In genomic region chr16:88552815-88553214, GRCh38 we compare ENCODE assay signal across 35 cellular contexts. TPM values are rescaled to one million over a fixed set of nuclear protein-coding genes. Genes with fewer than 3 reads are reported as not detected.
DNase-seq lines count a peak whose midpoint lies in the region; ATAC-seq, FAIRE-seq and TF ChIP-seq lines count a peak whose summit lies in the region.
"Had no signal": no experiment of that assay in that cellular context is flagged by ENCODE, and none has a peak within 500 bp of the region (broad histone marks: within the 10 kb centered on the region; RNA-seq: fewer than 3 reads in every experiment).

No MANE protein-coding gene starts in this region.

- no peak for TF ChIP-seq POLR2A in K562 (conservative IDR thresholded peaks at IDR 0.05)
- no peak for TF ChIP-seq POLR2A in stomach (IDR thresholded peaks at IDR 0.05)

- H2BK15ac ChIP-seq in neuronal stem cell (ENCODE audit: low read length): peak overlapping the region; percentile 81

- H3K27me3 Mint-ChIP-seq in naive thymus-derived CD4-positive, alpha-beta T cell: peaks cover 4 to 25% (median 10%) of the 10 kb centered on the region in 5 donors

- no peak for TF ChIP-seq EP300 in K562 (IDR thresholded peaks at IDR 0.05; ENCODE audit: low read length)
- no peak for TF ChIP-seq EP300 in stomach (IDR thresholded peaks at IDR 0.05)

- in situ Hi-C loops in K562 (cut with MboI): no loop called here

- H3K79me2 ChIP-seq in KMS-11 (ENCODE audit: insufficient read depth, low read depth) (no peaks in the 10 kb centered on the region), K562 (ENCODE audit: control insufficient read depth, insufficient read depth, low read length) (no peaks in the 10 kb centered on the region)
- H3K79me2 ChIP-seq: parathyroid adenoma had no signal

- POLR2A ChIA-PET in K562 (lab: Yijun Ruan, JAX): interaction anchor here (0.6 kb wide), 1 partner anchor 78 kb away, joined by 3 read pairs; no protein-coding TSS in a partner anchor
- POLR2A ChIA-PET in naive thymus-derived CD4-positive, alpha-beta T cell (lab: Charles Lee): no interaction called here

- no peak overlapping the region for H3K4me3 Mint-ChIP-seq in naive thymus-derived CD4-positive, alpha-beta T cell
- H3K4me3 Mint-ChIP-seq: activated CD4-positive, alpha-beta T cell treated with anti-CD3 and anti-CD28 coated beads for 36 hours; activated naive CD4-positive, alpha-beta T cell treated with anti-CD3 and anti-CD28 coated beads, Interleukin-2, amount 10 ng/mL, durations not matched to agents 7 days and 5 days; activated T-helper 17 cell treated with anti-CD3 and anti-CD28 coated beads, Interleukin-2, amount 50 U/mL, for 72 hours; stimulated activated naive B cell treated with anti-CD40 and anti-IgM and Interleukin-4, amounts not matched to agents 10 μg/mL and 1 μg/mL and 100 μg/mL, for 72 hours had no signal

- intact Hi-C loops in K562 (cut with micrococcal nuclease) (no loop called here), stomach (cut with DNase I; ENCODE audit: low total_unique reads) (no loop called here)
- intact Hi-C loops in naive thymus-derived CD4-positive, alpha-beta T cell (cut with micrococcal nuclease): no loop called here

- H3K36me3 ChIP-seq in KMS-11 (ENCODE audit: insufficient read depth) (no peaks in the 10 kb centered on the region), K562 (ENCODE audit: control insufficient read depth, insufficient read depth, low read length) (no peaks in the 10 kb centered on the region), neuronal stem cell (replicated peaks in 1 of 2; ENCODE audit: control insufficient read depth in 2 of 2, insufficient read depth in 2 of 2, low read length in 2 of 2) (no peaks in the 10 kb centered on the region), stomach (no peaks in the 10 kb centered on the region)
- no peaks in the 10 kb centered on the region for H3K36me3 ChIP-seq in naive thymus-derived CD4-positive, alpha-beta T cell (ENCODE audit: control insufficient read depth in 2 of 3, insufficient read depth in 3 of 3, low read length in 3 of 3)
- H3K36me3 ChIP-seq: adrenal gland, esophagus muscularis mucosa, lower lobe of right lung, upper lobe of right lung had no signal

- H3K9ac ChIP-seq in KMS-11 (no peak overlapping the region), K562 (ENCODE audit: insufficient read depth in 1 of 2, low read depth in 2 of 2, low read length in 2 of 2) (peak overlapping the region in 1 of 2 experiments; percentile 88; a peak in 1 of 4 replicates), neuronal stem cell (ENCODE audit: low read depth, low read length, poor library complexity) (no peak overlapping the region)
- H3K9ac ChIP-seq: parathyroid adenoma had no signal

- CTCF ChIA-PET in K562 (lab: Yijun Ruan, JAX; ENCODE audit: low intra/inter-chr PET ratio): no interaction called here
- CTCF ChIA-PET in naive thymus-derived CD4-positive, alpha-beta T cell (lab: Charles Lee): no interaction called here

- no peaks in the 10 kb centered on the region for H3K79me1 ChIP-seq in neuronal stem cell (ENCODE audit: low read depth, low read length)

- TF ChIP-seq CTCF in KMS-11 (conservative IDR thresholded peaks at IDR 0.05; ENCODE audit: low read depth, low read length) (no peak), K562 (IDR thresholded peaks at IDR 0.05 in 2 of 3, conservative IDR thresholded peaks at IDR 0.05 in 1 of 3; ENCODE audit: insufficient read depth in 2 of 3, low read depth in 1 of 3, low read length in 3 of 3) (no peak), stomach (IDR thresholded peaks at IDR 0.05) (no peak)

- no peak overlapping the region for H4K8ac ChIP-seq in neuronal stem cell (ENCODE audit: low read depth, low read length)

- no peak overlapping the region for H3K23ac ChIP-seq in neuronal stem cell (ENCODE audit: low read depth, low read length, poor library complexity)

- H3K27ac ChIP-seq in KMS-11: peak overlapping the region; percentile 32; the same call in 1 of the 2 replicates
- no peak overlapping the region for H3K27ac ChIP-seq in K562 (ENCODE audit: extremely low read depth, low read depth, low read length)
- H3K27ac ChIP-seq in neuronal stem cell (replicated peaks; ENCODE audit: low read length): no peak overlapping the region
- H3K27ac ChIP-seq in stomach: no peak overlapping the region
- no peak overlapping the region for H3K27ac ChIP-seq in naive thymus-derived CD4-positive, alpha-beta T cell (ENCODE audit: low read depth, low read length)
- H3K27ac ChIP-seq: adrenal gland, esophagus muscularis mucosa, lower lobe of right lung, parathyroid adenoma, upper lobe of right lung, VCaP had no signal

- BruUV-seq in K562 (replicated peaks; lab: Mats Ljungman, UMichigan): no TSS peak

- peaks cover 0 to 4% (median 0%) of the 10 kb centered on the region in 5 donors for H3K36me3 Mint-ChIP-seq in naive thymus-derived CD4-positive, alpha-beta T cell
- H3K36me3 Mint-ChIP-seq: activated naive CD4-positive, alpha-beta T cell treated with anti-CD3 and anti-CD28 coated beads, Interleukin-2, amount 10 ng/mL, durations not matched to agents 7 days and 5 days; brain had no signal

- no peaks in the 10 kb centered on the region for H4K20me1 ChIP-seq in KMS-11 (ENCODE audit: insufficient read depth)
- no peaks in the 10 kb centered on the region; the same call in 1 of the 2 replicates for H4K20me1 ChIP-seq in K562 (replicated peaks; ENCODE audit: control insufficient read depth, insufficient read depth, low read length)

- no peak overlapping the region for H4K91ac ChIP-seq in neuronal stem cell (ENCODE audit: low read depth, low read length, poor library complexity)

- peaks cover 27% of the 10 kb centered on the region for H3K27me3 ChIP-seq in KMS-11 (ENCODE audit: insufficient read depth, low read depth)
- H3K27me3 ChIP-seq in K562 (ENCODE audit: control insufficient read depth in 2 of 2, insufficient read depth in 2 of 2, low read length in 2 of 2): peaks cover 13 to 25% of the 10 kb centered on the region in 2 experiments; a peak in 3 of 5 replicates
- H3K27me3 ChIP-seq in neuronal stem cell (ENCODE audit: control insufficient read depth in 3 of 3, insufficient read depth in 3 of 3, low read depth in 1 of 3, low read length in 3 of 3): peaks cover 4 to 29% (median 28%) of the 10 kb centered on the region in 3 experiments
- H3K27me3 ChIP-seq in stomach: peaks cover 0 to 56% (median 6%) of the 10 kb centered on the region in 3 donors
- no peaks in the 10 kb centered on the region for H3K27me3 ChIP-seq in naive thymus-derived CD4-positive, alpha-beta T cell (ENCODE audit: control insufficient read depth in 2 of 2, insufficient read depth in 2 of 2, low read length in 2 of 2)

- peaks cover 0 to 6% (median 0%) of the 10 kb centered on the region in 11 donors for H3K9me3 Mint-ChIP-seq in naive thymus-derived CD4-positive, alpha-beta T cell
- H3K9me3 Mint-ChIP-seq: activated T-helper 17 cell treated with anti-CD3 and anti-CD28 coated beads, Interleukin-2, amount 50 U/mL, for 72 hours had no signal

- H2BK5ac ChIP-seq in neuronal stem cell (ENCODE audit: low read length): no peak overlapping the region

- H3K4me2 ChIP-seq in KMS-11: peak overlapping the region; percentile 67
- peak overlapping the region; percentile 2; the same call in 1 of the 2 replicates for H3K4me2 ChIP-seq in K562 (ENCODE audit: insufficient read depth, low read length)
- no peak overlapping the region for H3K4me2 ChIP-seq in neuronal stem cell (ENCODE audit: insufficient read depth, low read length, poor library complexity, severe bottlenecking)

- H2BK120ac ChIP-seq in neuronal stem cell (ENCODE audit: low read depth, low read length): no peak overlapping the region

- peaks cover 8% of the 10 kb centered on the region for H3K9me3 ChIP-seq in K562 (replicated peaks; ENCODE audit: control insufficient read depth, insufficient read depth, low read depth, low read length)
- peaks cover 3% of the 10 kb centered on the region in 2 donors for H3K9me3 ChIP-seq in neuronal stem cell (replicated peaks in 1 of 2; ENCODE audit: control insufficient read depth in 2 of 2, insufficient read depth in 1 of 2, low read depth in 1 of 2, low read length in 2 of 2)
- H3K9me3 ChIP-seq in stomach: no peaks in the 10 kb centered on the region
- no peaks in the 10 kb centered on the region for H3K9me3 ChIP-seq in naive thymus-derived CD4-positive, alpha-beta T cell (ENCODE audit: control insufficient read depth in 2 of 3, low read length in 3 of 3)
- H3K9me3 ChIP-seq: adrenal gland, esophagus muscularis mucosa, lower lobe of right lung, upper lobe of right lung had no signal

- no peak overlapping the region for H3K4ac ChIP-seq in neuronal stem cell (ENCODE audit: low read length)

- H3K4me1 Mint-ChIP-seq in naive thymus-derived CD4-positive, alpha-beta T cell: peaks cover 0 to 14% (median 7%) of the 10 kb centered on the region in 7 donors
- H3K4me1 Mint-ChIP-seq: activated T-helper 17 cell treated with anti-CD3 and anti-CD28 coated beads, Interleukin-2, amount 50 U/mL, for 72 hours had no signal

- no peak overlapping the region for H3K27ac Mint-ChIP-seq in naive thymus-derived CD4-positive, alpha-beta T cell
- H3K27ac Mint-ChIP-seq: activated CD4-positive, alpha-beta T cell treated with anti-CD3 and anti-CD28 coated beads for 36 hours; activated naive CD4-positive, alpha-beta T cell treated with anti-CD3 and anti-CD28 coated beads, Interleukin-2, amount 10 ng/mL, durations not matched to agents 7 days and 5 days; activated T-helper 17 cell treated with anti-CD3 and anti-CD28 coated beads, Interleukin-2, amount 50 U/mL, for 72 hours; stimulated activated naive B cell treated with anti-CD40 and anti-IgM and Interleukin-4, amounts not matched to agents 10 μg/mL and 1 μg/mL and 100 μg/mL, for 72 hours had no signal

- H3K4me1 ChIP-seq in KMS-11 (ENCODE audit: low read depth, poor library complexity, severe bottlenecking) (peaks cover 30% of the 10 kb centered on the region), K562 (replicated peaks in 1 of 2; ENCODE audit: control insufficient read depth in 2 of 2, insufficient read depth in 2 of 2, low read length in 2 of 2) (peaks cover 25 to 55% of the 10 kb centered on the region in 2 experiments), neuronal stem cell (ENCODE audit: control insufficient read depth in 2 of 2, insufficient read depth in 1 of 2, low read depth in 1 of 2, low read length in 2 of 2) (peaks cover 3% of the 10 kb centered on the region in 2 donors), stomach (peaks cover 0 to 11% (median 6%) of the 10 kb centered on the region in 4 donors)
- H3K4me1 ChIP-seq in naive thymus-derived CD4-positive, alpha-beta T cell (ENCODE audit: control insufficient read depth in 2 of 2, insufficient read depth in 2 of 2, low read length in 2 of 2): peaks cover 7 to 10% of the 10 kb centered on the region in 2 donors
- H3K4me1 ChIP-seq: adrenal gland, lower lobe of right lung, parathyroid adenoma, upper lobe of right lung had no signal

- H3K4me3 ChIP-seq in KMS-11 (IDR thresholded peaks at IDR 0.05; ENCODE audit: insufficient read depth, low read depth, low read length) (no peak overlapping the region), K562 (no peak overlapping the region), neuronal stem cell (ENCODE audit: low read length in 2 of 2) (no peak overlapping the region), stomach (no peak overlapping the region)
- H3K4me3 ChIP-seq in naive thymus-derived CD4-positive, alpha-beta T cell (ENCODE audit: low read length): no peak overlapping the region
- H3K4me3 ChIP-seq: adrenal gland, esophagus muscularis mucosa, lower lobe of right lung, upper lobe of right lung had no signal

- peak overlapping the region; percentile 58 for H3K14ac ChIP-seq in neuronal stem cell (ENCODE audit: low read length)

- H2AK5ac ChIP-seq in neuronal stem cell (ENCODE audit: low read depth, low read length): peak overlapping the region; percentile 81

- FAIRE-seq in K562 (lab: Jason Lieb, UNC): no peak
- FAIRE-seq: endometrium, G401.6, GM19239, RCC 7860 had no signal

- TF ChIP-seq RAD21 in K562 (CRISPR knock-in tag; conservative IDR thresholded peaks at IDR 0.05 in 1 of 2, IDR thresholded peaks at IDR 0.05 in 1 of 2): no peak

- no peak overlapping the region for H3K18ac ChIP-seq in neuronal stem cell (ENCODE audit: low read length)

- peak in 1 of 4 experiments; percentile 27 for DNase-seq in K562 (ENCODE audit: extremely low read depth in 1 of 4, low spot score in 3 of 4)
- no peak for DNase-seq in neuronal stem cell (ENCODE audit: low spot score)
- no peak for DNase-seq in left lobe of liver (ENCODE audit: low spot score)
- DNase-seq in stomach: no peak
- DNase-seq in naive thymus-derived CD4-positive, alpha-beta T cell: no peak
- DNase-seq: activated CD4-positive, alpha-beta T cell treated with anti-CD3 and anti-CD28 coated beads for 36 hours; activated naive CD4-positive, alpha-beta T cell treated with anti-CD3 and anti-CD28 coated beads, Interleukin-2, amount 10 ng/mL, durations not matched to agents 7 days and 5 days; adrenal gland; C1 segment of cervical spinal cord; cerebellar nuclear complex; COR-L47; DMS53; foreskin fibroblast; lower lobe of right lung; NCI-H1417 treated with DMSO at 0.1 percent for 48 hours; NCI-H2081; NCI-H345; retina; SIG-M5; stimulated activated naive B cell treated with anti-CD40 and anti-IgM and Interleukin-4, amounts not matched to agents 10 μg/mL and 1 μg/mL and 100 μg/mL, for 72 hours; T-helper 9 cell; upper lobe of right lung had no signal

- no peak overlapping the region for H2BK12ac ChIP-seq in neuronal stem cell (ENCODE audit: low read length)

- ATAC-seq in GM19455 (IDR thresholded peaks at IDR 0.05; ENCODE audit: unreplicated experiment) (peak; percentile 59), K562 (no peak), left lobe of liver (no peak), GM18909 (IDR thresholded peaks at IDR 0.05; ENCODE audit: poor library complexity, unreplicated experiment) (no peak)
- ATAC-seq in naive thymus-derived CD4-positive, alpha-beta T cell: no peak
- ATAC-seq: activated CD4-positive, alpha-beta T cell treated with anti-CD3 and anti-CD28 coated beads for 36 hours; activated T-helper 17 cell treated with anti-CD3 and anti-CD28 coated beads, Interleukin-2, amount 50 U/mL, for 72 hours; HCT116; lower lobe of right lung; stimulated activated naive B cell treated with anti-CD40 and anti-IgM and Interleukin-4, amounts not matched to agents 10 μg/mL and 1 μg/mL and 100 μg/mL, for 72 hours; upper lobe of right lung had no signal

- H3K9me1 ChIP-seq in K562 (ENCODE audit: control insufficient read depth, insufficient read depth, low read length): no peaks in the 10 kb centered on the region

- 30% methylated on average over 13 of the region's 13 CpGs for WGBS in K562 (ENCODE audit: insufficient coverage, low coverage, missing lambda C conversion rate)
- WGBS in neuronal stem cell (ENCODE audit: extremely low coverage in 2 of 2, insufficient read length in 2 of 2, insufficient replicate concordance in 1 of 2), 2 donors: no CpG with 5 or more reads among the region's 13 CpGs
- WGBS in stomach, 5 donors: 66 to 85% (median 73%) methylated on average over 10 to 13 of the region's 13 CpGs

- H2AFZ ChIP-seq in KMS-11 (ENCODE audit: low read depth): peak overlapping the region; percentile 58; the same call in 1 of the 2 replicates
- H2AFZ ChIP-seq in K562 (ENCODE audit: low read depth, low read length): peak overlapping the region; percentile 26
- peak overlapping the region; percentile 67 for H2AFZ ChIP-seq in neuronal stem cell (ENCODE audit: low read length)
- H2AFZ ChIP-seq: parathyroid adenoma had no signal

RNA-seq across cellular contexts. Expression of gene ZC3H18, which starts 17.4 kb away (rescaled TPM):
- 74.4 and 112 TPM in 2 replicates for total RNA-seq in K562 (2011; cell fraction: chromatin; rRNA removed; ENCODE audit: low replicate concordance)
- 51.3 and 61.4 TPM in 2 replicates for total RNA-seq in K562 (2011; cell fraction: nucleolus; rRNA removed)
- total RNA-seq in K562 (2011; cell fraction: nucleoplasm; rRNA removed): 61.1 and 63.4 TPM in 2 replicates
- total RNA-seq in K562 (2014; rRNA removed) (26.9 and 35.1 TPM in 2 replicates), K562 (2014; rRNA removed; fragmentation: Illumina TruSeq; extraction: Trizol) (16.0 and 16.3 TPM in 2 replicates), K562 (2015; rRNA removed; fragmentation: Illumina TruSeq; extraction: Trizol) (31.1 and 33.9 TPM in 2 replicates), K562 (2021) (81.3 and 88.7 TPM in 2 replicates), left lobe of liver (18.1 TPM), stomach (100 to 1,000 TPM in 1 of 5 donors, 10 to 100 TPM in 4; 15.5 to 312 (median 23.9) TPM)
- polyA plus RNA-seq in K562 (2011; rRNA removed) (12.5 and 15.8 TPM in 2 replicates), K562 (2014; fragmentation: Illumina TruSeq; extraction: Trizol) (60.7 and 65.3 TPM in 2 replicates), K562 (2014; fragmentation: Nextera tagmentation; extraction: Ambion mirVana) (1 to 10 TPM; 1.7 to 2.0 TPM), K562 (2014; rRNA removed) (37.1 and 49.2 TPM in 2 replicates), stomach (10 to 100 TPM; 16.1 to 20.2 (median 16.7) TPM)
- 10.1 and 15.8 TPM in 2 replicates for polyA plus RNA-seq in K562 (2011; cell fraction: cytosol; rRNA removed)
- polyA plus RNA-seq in K562 (2011; cell fraction: nucleus; rRNA removed): 43.3 and 65.6 TPM in 2 replicates
- polyA plus RNA-seq in K562 (2012): 57.6 and 59.2 TPM in 2 replicates
- polyA minus RNA-seq in K562 (2011; rRNA and poly(A)+ RNA removed): 7.9 and 9.1 TPM in 2 replicates
- 23.7 and 30.6 TPM in 2 replicates for polyA minus RNA-seq in K562 (2011; cell fraction: cytosol; rRNA and poly(A)+ RNA removed)
- polyA minus RNA-seq in K562 (2011; cell fraction: nucleus; rRNA and poly(A)+ RNA removed): 17.5 and 19.1 TPM in 2 replicates
- 48.7 TPM for polyA plus RNA-seq in neuronal stem cell (2013, experiment 1 of 2)
- 49.9 TPM for polyA plus RNA-seq in neuronal stem cell (2013, experiment 2 of 2)
- total RNA-seq in naive thymus-derived CD4-positive, alpha-beta T cell: 10 to 100 TPM; 74.0 to 97.8 (median 82.6) TPM
- 10 to 100 TPM; 11.0 to 23.9 TPM for polyA plus RNA-seq in naive thymus-derived CD4-positive, alpha-beta T cell
